ENCODE assay signal across 31 cellular contexts in the genomic region with DNA sequence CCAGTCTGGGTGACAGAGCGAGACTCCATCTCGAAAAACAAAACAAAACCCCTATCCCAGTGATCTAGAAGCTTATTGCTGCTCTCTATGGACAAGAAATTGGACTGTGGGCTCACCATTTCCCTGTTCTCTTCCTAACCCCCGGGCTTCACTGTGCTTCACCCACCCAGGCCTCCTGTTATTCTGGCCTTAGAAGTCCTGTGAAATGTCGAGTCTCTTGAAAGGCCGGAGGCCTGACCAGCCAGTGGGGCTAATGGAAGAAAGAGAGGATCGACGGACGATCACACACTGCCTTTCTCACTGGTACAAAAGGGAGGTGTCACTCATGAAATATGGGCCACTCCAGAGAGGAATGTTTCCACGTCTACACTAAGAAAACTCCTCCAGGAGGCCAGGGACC. TPM values are rescaled to one million over a fixed set of nuclear protein-coding genes. Genes with fewer than 3 reads are reported as not detected.
"Had no signal": no experiment of that assay in that cellular context is flagged by ENCODE, and none has a peak within 500 bp of the region (broad histone marks: within the 10 kb centered on the region; RNA-seq: fewer than 3 reads in every experiment).

No MANE protein-coding gene starts in this region.

- H3K4me1 ChIP-seq: stomach, suprapubic skin, testis, thyroid gland, tibial nerve, transverse colon, upper lobe of left lung, upper lobe of right lung, uterus, vagina had no signal

- H3K4me3 Mint-ChIP-seq: stimulated activated effector memory CD8-positive, alpha-beta T cell treated with anti-CD3 and anti-CD28 coated beads, Interleukin-12 subunit alpha, Interleukin-12 subunit beta, amount 100 ng/mL, for 72 hours; stimulated activated memory B cell treated with anti-CD40 and anti-IgM and Interleukin-4, amounts not matched to agents 10 μg/mL and 1 μg/mL and 100 μg/mL, for 72 hours; stimulated activated naive B cell treated with anti-CD40 and anti-IgM and Interleukin-4, amounts not matched to agents 10 μg/mL and 1 μg/mL and 100 μg/mL, for 72 hours; stimulated activated naive CD8-positive, alpha-beta T cell treated with anti-CD3 and anti-CD28 coated beads, Interleukin-15, amount 100 ng/mL, for 72 hours; stimulated activated naive CD8-positive, alpha-beta T cell treated with anti-CD3 and anti-CD28 coated beads, Interleukin-15, Interleukin-2, amounts not matched to agents 100 ng/mL and 50 ng/mL, for 24 hours; type B pancreatic cell had no signal

- H3K9me3 Mint-ChIP-seq: stimulated activated effector memory CD8-positive, alpha-beta T cell treated with anti-CD3 and anti-CD28 coated beads, Interleukin-12 subunit alpha, Interleukin-12 subunit beta, amount 100 ng/mL, for 72 hours; stimulated activated memory B cell treated with anti-CD40 and anti-IgM and Interleukin-4, amounts not matched to agents 10 μg/mL and 1 μg/mL and 100 μg/mL, for 72 hours; stimulated activated naive B cell treated with anti-CD40 and anti-IgM and Interleukin-4, amounts not matched to agents 10 μg/mL and 1 μg/mL and 100 μg/mL, for 72 hours; stimulated activated naive CD8-positive, alpha-beta T cell treated with anti-CD3 and anti-CD28 coated beads, Interleukin-15, amount 100 ng/mL, for 72 hours; stimulated activated naive CD8-positive, alpha-beta T cell treated with anti-CD3 and anti-CD28 coated beads, Interleukin-15, Interleukin-2, amounts not matched to agents 100 ng/mL and 50 ng/mL, for 24 hours; type B pancreatic cell had no signal

- H3K4me1 Mint-ChIP-seq: stimulated activated effector memory CD8-positive, alpha-beta T cell treated with anti-CD3 and anti-CD28 coated beads, Interleukin-12 subunit alpha, Interleukin-12 subunit beta, amount 100 ng/mL, for 72 hours; stimulated activated naive CD8-positive, alpha-beta T cell treated with anti-CD3 and anti-CD28 coated beads, Interleukin-15, amount 100 ng/mL, for 72 hours had no signal

- H3K36me3 ChIP-seq: stomach, suprapubic skin, thoracic aorta, thyroid gland, tibial nerve, transverse colon, upper lobe of left lung, upper lobe of right lung, uterus, vagina had no signal

- H3K27ac ChIP-seq: stomach, suprapubic skin, testis, thoracic aorta, thyroid gland, tibial nerve, transverse colon, upper lobe of left lung, upper lobe of right lung, uterus, vagina had no signal

- H3K27me3 Mint-ChIP-seq: stimulated activated memory B cell treated with anti-CD40 and anti-IgM and Interleukin-4, amounts not matched to agents 10 μg/mL and 1 μg/mL and 100 μg/mL, for 72 hours; stimulated activated naive CD8-positive, alpha-beta T cell treated with anti-CD3 and anti-CD28 coated beads, Interleukin-15, amount 100 ng/mL, for 72 hours; stimulated activated naive CD8-positive, alpha-beta T cell treated with anti-CD3 and anti-CD28 coated beads, Interleukin-15, Interleukin-2, amounts not matched to agents 100 ng/mL and 50 ng/mL, for 24 hours had no signal

- H3K9me3 ChIP-seq: stomach, suprapubic skin, testis, thoracic aorta, thyroid gland, tibial nerve, transverse colon, upper lobe of left lung, upper lobe of right lung, uterus, vagina had no signal

- H3K27me3 ChIP-seq: stomach, suprapubic skin, testis, thyroid gland, tibial nerve, transverse colon, upper lobe of left lung, upper lobe of right lung, uterus, vagina had no signal

- H3K36me3 Mint-ChIP-seq: stimulated activated effector memory CD8-positive, alpha-beta T cell treated with anti-CD3 and anti-CD28 coated beads, Interleukin-12 subunit alpha, Interleukin-12 subunit beta, amount 100 ng/mL, for 72 hours; stimulated activated memory B cell treated with anti-CD40 and anti-IgM and Interleukin-4, amounts not matched to agents 10 μg/mL and 1 μg/mL and 100 μg/mL, for 72 hours; stimulated activated naive B cell treated with anti-CD40 and anti-IgM and Interleukin-4, amounts not matched to agents 10 μg/mL and 1 μg/mL and 100 μg/mL, for 72 hours; type B pancreatic cell had no signal

- DNase-seq: stimulated activated CD4-positive, alpha-beta T cell treated with anti-CD3 and anti-CD28 coated beads, Interleukin-2, amount 100 ng/mL, for 48 hours; stimulated activated CD4-positive, alpha-beta T cell treated with anti-CD3 and anti-CD28 coated beads, Interleukin-4, amount 100 ng/mL, for 1 hour; stimulated activated CD4-positive, alpha-beta T cell treated with anti-CD3 and anti-CD28 coated beads, Interleukin-4, amount 100 ng/mL, for 24 hours; stimulated activated CD4-positive, alpha-beta T cell treated with anti-CD3 and anti-CD28 coated beads, Interleukin-4, amount 100 ng/mL, for 4 hours; stimulated activated CD8-positive, alpha-beta memory T cell treated with anti-CD3 and anti-CD28 coated beads, Interleukin-4, amount 100 ng/mL, for 48 hours; stimulated activated naive B cell treated with anti-CD40 and anti-IgM and Interleukin-4, amounts not matched to agents 10 μg/mL and 1 μg/mL and 100 μg/mL, for 72 hours; stimulated activated naive CD4-positive, alpha-beta T cell; stimulated activated naive CD4-positive, alpha-beta T cell treated with Interleukin-2 at 50 U/mL for 16 hours; stimulated activated naive CD8-positive, alpha-beta T cell treated with anti-CD3 and anti-CD28 coated beads, Interleukin-15, amount 100 ng/mL, for 72 hours; stimulated activated naive CD8-positive, alpha-beta T cell treated with anti-CD3 and anti-CD28 coated beads, Interleukin-15, Interleukin-2, amounts not matched to agents 100 U/mL and 50 U/mL, for 24 hours; stomach; substantia nigra; testis; thyroid gland; transverse colon; trophoblast cell; upper lobe of left lung; upper lobe of right lung; uterus had no signal

- H3K4me3 ChIP-seq: stomach, suprapubic skin, testis, thoracic aorta, thyroid gland, tibial nerve, transverse colon, upper lobe of left lung, upper lobe of right lung, uterus, vagina had no signal

- ATAC-seq: stimulated activated effector memory CD8-positive, alpha-beta T cell treated with anti-CD3 and anti-CD28 coated beads, Interleukin-12 subunit alpha, Interleukin-12 subunit beta, amount 100 ng/mL, for 72 hours; stimulated activated memory B cell treated with anti-CD40 and anti-IgM and Interleukin-4, amounts not matched to agents 10 μg/mL and 1 μg/mL and 100 μg/mL, for 72 hours; stimulated activated naive B cell treated with anti-CD40 and anti-IgM and Interleukin-4, amounts not matched to agents 10 μg/mL and 1 μg/mL and 100 μg/mL, for 72 hours; stimulated activated naive CD8-positive, alpha-beta T cell treated with anti-CD3 and anti-CD28 coated beads, Interleukin-15, amount 100 ng/mL, for 72 hours; stimulated activated naive CD8-positive, alpha-beta T cell treated with anti-CD3 and anti-CD28 coated beads, Interleukin-15, Interleukin-2, amounts not matched to agents 100 U/mL and 50 U/mL, for 24 hours; upper lobe of right lung had no signal

- H3K27ac Mint-ChIP-seq: stimulated activated effector memory CD8-positive, alpha-beta T cell treated with anti-CD3 and anti-CD28 coated beads, Interleukin-12 subunit alpha, Interleukin-12 subunit beta, amount 100 ng/mL, for 72 hours; stimulated activated memory B cell treated with anti-CD40 and anti-IgM and Interleukin-4, amounts not matched to agents 10 μg/mL and 1 μg/mL and 100 μg/mL, for 72 hours; stimulated activated naive B cell treated with anti-CD40 and anti-IgM and Interleukin-4, amounts not matched to agents 10 μg/mL and 1 μg/mL and 100 μg/mL, for 72 hours; stimulated activated naive CD8-positive, alpha-beta T cell treated with anti-CD3 and anti-CD28 coated beads, Interleukin-15, amount 100 ng/mL, for 72 hours; stimulated activated naive CD8-positive, alpha-beta T cell treated with anti-CD3 and anti-CD28 coated beads, Interleukin-15, Interleukin-2, amounts not matched to agents 100 ng/mL and 50 ng/mL, for 24 hours; type B pancreatic cell had no signal

RNA-seq across cellular contexts. Expression of a gene that starts 36.2 kb away (rescaled TPM):
- total RNA-seq: subcutaneous adipose tissue, suprapubic skin, thoracic aorta, thyroid gland, tibial nerve, transverse colon, ureter, vagina had no signal
- polyA plus RNA-seq: stomach, urinary bladder had no signal

RNA-seq across cellular contexts. Expression of a gene that starts 50.9 kb away (rescaled TPM):
- total RNA-seq: subcutaneous adipose tissue, suprapubic skin, temporal lobe, thoracic aorta, thyroid gland, tibial nerve, transverse colon, upper lobe of left lung, ureter, urinary bladder, uterus, vagina had no signal
- polyA plus RNA-seq: urinary bladder had no signal
